Comparison of ENCODE assay signal across 7 cellular contexts in the genomic region with DNA sequence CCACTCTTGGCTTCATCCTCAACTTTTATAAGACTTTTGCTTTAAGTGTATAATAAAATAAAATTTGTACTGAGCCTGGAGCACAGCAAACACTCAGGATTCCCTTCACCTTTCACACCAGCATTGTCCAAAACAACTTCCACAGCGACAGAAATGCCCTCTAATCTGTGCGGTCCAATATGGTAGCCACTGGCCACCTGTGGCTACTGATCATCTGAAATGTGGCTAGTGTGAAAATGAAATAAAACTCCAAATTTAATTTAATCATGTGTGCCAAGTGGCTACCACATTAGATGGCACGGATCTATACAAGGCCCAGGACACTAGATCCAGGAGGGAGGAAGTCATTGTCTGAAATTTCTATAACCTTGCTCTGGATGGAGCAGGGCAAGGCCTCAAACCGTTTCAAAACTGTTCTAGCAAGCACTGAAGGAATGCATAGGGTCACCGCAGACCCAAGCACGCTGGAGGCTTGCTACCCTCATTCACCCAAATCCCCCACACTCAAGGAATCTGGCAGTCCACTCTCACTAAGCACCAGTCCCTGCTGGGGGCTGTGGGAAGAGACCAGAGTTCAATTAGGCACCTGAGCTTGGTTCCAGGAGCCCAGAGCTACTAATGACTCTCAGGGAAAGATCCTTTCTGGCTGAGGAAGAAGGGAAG. TPM values are rescaled to one million over a fixed set of nuclear protein-coding genes. Genes with fewer than 3 reads are reported as not detected.
A peak's percentile ranks its signal among the peaks of the same experiment; 100 is the strongest.
DNase-seq lines count a peak whose midpoint lies in the region; ATAC-seq, FAIRE-seq and TF ChIP-seq lines count a peak whose summit lies in the region.

No MANE protein-coding gene starts in this region.

- H3K27ac ChIP-seq in small intestine (ENCODE audit: low read depth in 1 of 2, low read length in 1 of 2): peak overlapping the region in 1 of 2 donors; percentile 65

- H3K4me3 ChIP-seq in HAP-1: peak overlapping the region; percentile 98
- H3K4me3 ChIP-seq in WI38 (ENCODE audit: low read depth, low read length): peak overlapping the region; percentile 90
- H3K4me3 ChIP-seq in fibroblast of villous mesenchyme (ENCODE audit: low read depth, low read length): peak overlapping the region; percentile 78
- peak overlapping the region; percentile 10 to 32 for H3K4me3 ChIP-seq in small intestine (ENCODE audit: low read depth in 1 of 2, low read length in 2 of 2)

- H3K36me3 ChIP-seq in HAP-1 (replicated peaks): peaks cover 52% of the 10 kb centered on the region
- peaks cover 10 to 16% of the 10 kb centered on the region in 2 donors for H3K36me3 ChIP-seq in small intestine (ENCODE audit: control insufficient read depth in 2 of 2, insufficient read depth in 2 of 2, low read length in 2 of 2)

- DNase-seq in HAP-1 (ENCODE audit: low spot score in 2 of 2) (no peak), fibroblast of villous mesenchyme (ENCODE audit: low read depth) (no peak), small intestine (no peak), omental fat pad (ENCODE audit: low spot score) (no peak), NCI-H748 (lab: John Stamatoyannopoulos, UW; ENCODE audit: unreplicated experiment) (no peak)

- TF ChIP-seq CTCF in WI38 (IDR thresholded peaks at IDR 0.05; ENCODE audit: low read depth, low read length) (no peak), fibroblast of villous mesenchyme (IDR thresholded peaks at IDR 0.05; ENCODE audit: insufficient read depth, low read depth, low read length) (no peak), omental fat pad (IDR thresholded peaks at IDR 0.05) (no peak)

- no peak for ATAC-seq in omental fat pad (ENCODE audit: low FRiP score)
- ATAC-seq in HG02642 (IDR thresholded peaks at IDR 0.05; ENCODE audit: poor library complexity, unreplicated experiment): no peak

- FAIRE-seq in small intestine (lab: Jason Lieb, UNC): no peak

- H3K9me3 ChIP-seq in HAP-1 (no peaks in the 10 kb centered on the region), small intestine (ENCODE audit: control insufficient read depth, low read depth) (no peaks in the 10 kb centered on the region)

- H3K4me1 ChIP-seq in HAP-1 (peaks cover 15% of the 10 kb centered on the region), small intestine (ENCODE audit: control insufficient read depth in 2 of 2, insufficient read depth in 1 of 2, low read depth in 1 of 2, low read length in 1 of 2) (peaks cover 0 to 4% of the 10 kb centered on the region in 2 donors)

- in situ Hi-C loops in HAP-1 (cut with MboI; ENCODE audit: low sequenced_read_pairs): no loop called here

- H3K27me3 ChIP-seq in HAP-1 (ENCODE audit: low read depth): no peaks in the 10 kb centered on the region
- no peaks in the 10 kb centered on the region for H3K27me3 ChIP-seq in small intestine (ENCODE audit: control insufficient read depth in 2 of 2, insufficient read depth in 2 of 2, low read length in 2 of 2)

- WGBS in small intestine, 3 donors: 45 to 52% (median 51%) methylated on average over 6 of the region's 6 CpGs

RNA-seq across cellular contexts. Expression of a gene that starts 6.3 kb away (rescaled TPM):
- total RNA-seq in fibroblast of villous mesenchyme: under 0.01 TPM in 2 replicates
- 1 to 10 TPM; 1.3 to 4.1 (median 2.1) TPM for polyA plus RNA-seq in small intestine
- total RNA-seq in omental fat pad: 10 to 100 TPM in 1 of 4 donors, 1 to 10 TPM in 3; 2.6 to 14.7 (median 4.0) TPM

RNA-seq across cellular contexts. Expression of a gene that starts 14.8 kb away (rescaled TPM):
- 41.9 and 45.4 TPM in 2 replicates for total RNA-seq in fibroblast of villous mesenchyme
- 10 to 100 TPM; 23.5 to 32.3 (median 25.9) TPM for polyA plus RNA-seq in small intestine
- total RNA-seq in omental fat pad: 10 to 100 TPM; 40.5 to 61.7 (median 57.6) TPM

Comparison
In these comparisons a context has a peak if more than half of its experiments do, and no peak if none do; other contexts are left out.
1. H3K4me3 ChIP-seq: peak in every context shown above with its lines; median percentile 98 in HAP-1; 90 in WI38; 78 in fibroblast of villous mesenchyme; 21 in small intestine.